In the genomic region with DNA sequence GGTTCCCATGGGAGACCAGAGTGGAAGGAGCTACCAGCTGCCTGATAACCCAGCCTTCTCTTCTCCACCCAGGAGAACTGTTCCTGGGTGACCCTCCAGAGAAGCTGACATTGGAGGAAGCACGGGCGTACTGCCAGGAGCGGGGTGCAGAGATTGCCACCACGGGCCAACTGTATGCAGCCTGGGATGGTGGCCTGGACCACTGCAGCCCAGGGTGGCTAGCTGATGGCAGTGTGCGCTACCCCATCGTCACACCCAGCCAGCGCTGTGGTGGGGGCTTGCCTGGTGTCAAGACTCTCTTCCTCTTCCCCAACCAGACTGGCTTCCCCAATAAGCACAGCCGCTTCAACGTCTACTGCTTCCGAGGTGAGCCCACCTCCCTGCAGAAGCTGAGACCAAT, we compare ENCODE assay signal across 24 cellular contexts. TPM values are rescaled to one million over a fixed set of nuclear protein-coding genes. Genes with fewer than 3 reads are reported as not detected.
"Had no signal": no experiment of that assay in that cellular context is flagged by ENCODE, and none has a peak within 500 bp of the region (broad histone marks: within the 10 kb centered on the region; RNA-seq: fewer than 3 reads in every experiment).

No MANE protein-coding gene starts in this region.

- H3K27ac Mint-ChIP-seq: activated CD8-positive, alpha-beta T cell treated with anti-CD3 and anti-CD28 coated beads, Interleukin-2, amount 10 ng/mL, durations not matched to agents 7 days and 5 days; activated naive CD8-positive, alpha-beta T cell treated with anti-CD3 and anti-CD28 coated beads, Interleukin-2, amount 50 U/mL, for 24 hours; T-cell had no signal

- H3K27ac ChIP-seq: PC-9, SK-N-MC, VCaP had no signal

- H3K4me3 Mint-ChIP-seq: activated CD8-positive, alpha-beta T cell treated with anti-CD3 and anti-CD28 coated beads, Interleukin-2, amount 10 ng/mL, durations not matched to agents 7 days and 5 days; activated naive CD8-positive, alpha-beta T cell treated with anti-CD3 and anti-CD28 coated beads, Interleukin-2, amount 50 U/mL, for 24 hours; brain; T-cell had no signal

- H2AFZ ChIP-seq: PC-9 had no signal

- H3K4me3 ChIP-seq: PC-9, SK-N-MC had no signal

- H3K36me3 Mint-ChIP-seq: T-cell had no signal

- H3K4me2 ChIP-seq: PC-9 had no signal

- DNase-seq: activated CD4-positive, alpha-beta T cell treated with anti-CD3 and anti-CD28 coated beads for 4 hours; activated CD4-positive, alpha-beta T cell treated with anti-CD3 and anti-CD28 coated beads, Interleukin-2, amount 50 U/mL, for 4 hours; activated CD8-positive, alpha-beta memory T cell treated with anti-CD3 and anti-CD28 coated beads, Interleukin-2, amount 50 U/mL, for 48 hours; activated CD8-positive, alpha-beta T cell treated with anti-CD3 and anti-CD28 coated beads, Interleukin-2, amount 10 ng/mL, durations not matched to agents 7 days and 5 days; activated naive CD4-positive, alpha-beta T cell treated with anti-CD3 and anti-CD28 coated beads, Interleukin-2, amount 50 U/mL, for 16 hours; activated naive CD8-positive, alpha-beta T cell treated with anti-CD3 and anti-CD28 coated beads, Interleukin-2, amount 50 U/mL, for 24 hours; activated T-cell treated with anti-CD3 and anti-CD28 coated beads, Interleukin-2, amount 50 U/mL, for 1 hour; amygdala; cerebellar nuclear complex; KBM-7; NCI-H1048; NCI-H1417; NCI-H2029; NCI-H2107; NCI-H510A treated with DMSO at 0.1 percent for 48 hours; T-cell had no signal

- H3K9me3 Mint-ChIP-seq: activated naive CD8-positive, alpha-beta T cell treated with anti-CD3 and anti-CD28 coated beads, Interleukin-2, amount 50 U/mL, for 24 hours; T-cell had no signal

RNA-seq across cellular contexts. Expression of gene BCAN, which starts 6.6 kb away (rescaled TPM):
- total RNA-seq: activated CD8-positive, alpha-beta T cell treated with anti-CD3 and anti-CD28 coated beads, Interleukin-2, amount 10 ng/mL, durations not matched to agents 7 days and 5 days; LHCN-M2; M059J; PC-9; T-cell; T-helper 2 cell treated with Interferon-gamma antibody and Interleukin-4, amounts not matched to agents 100 ng/mL and 5 ng/mL, for 36 hours had no signal

RNA-seq across cellular contexts. Expression of gene NES, which starts 28.7 kb away (rescaled TPM):
- total RNA-seq: activated CD8-positive, alpha-beta T cell treated with anti-CD3 and anti-CD28 coated beads, Interleukin-2, amount 10 ng/mL, durations not matched to agents 7 days and 5 days; T-helper 2 cell treated with Interferon-gamma antibody and Interleukin-4, amounts not matched to agents 100 ng/mL and 5 ng/mL, for 36 hours had no signal

RNA-seq across cellular contexts. Expression of gene HAPLN2, which starts 29.3 kb away (rescaled TPM):
- total RNA-seq: activated CD8-positive, alpha-beta T cell treated with anti-CD3 and anti-CD28 coated beads, Interleukin-2, amount 10 ng/mL, durations not matched to agents 7 days and 5 days; astrocyte; LHCN-M2; M059J; PC-9; T-helper 2 cell treated with Interferon-gamma antibody and Interleukin-4, amounts not matched to agents 100 ng/mL and 5 ng/mL, for 36 hours had no signal
